ENCODE assay signal across 8 cellular contexts in genomic region chr21:40841524-40842196, GRCh38. TPM values are rescaled to one million over a fixed set of nuclear protein-coding genes. Genes with fewer than 3 reads are reported as not detected.
DNase-seq lines count a peak whose midpoint lies in the region; ATAC-seq and TF ChIP-seq lines count a peak whose summit lies in the region.

No MANE protein-coding gene starts in this region.

- DNase-seq in Daoy (ENCODE audit: low read depth) (peak; percentile 72), NCI-H2171 treated with DMSO at 0.1 percent for 48 hours (lab: John Stamatoyannopoulos, UW) (peak; percentile 84), nephron progenitor cell (peak; percentile 77), SHP77 treated with DMSO at 0.1 percent for 48 hours (lab: John Stamatoyannopoulos, UW) (no peak), GM10248 (ENCODE audit: extremely low spot score) (no peak), T1000 (lab: John Stamatoyannopoulos, UW) (no peak)

- no peaks in the 10 kb centered on the region for H3K4me1 ChIP-seq in ectodermal cell (ENCODE audit: control insufficient read depth, insufficient read depth, low read length)

- TF ChIP-seq CTCF in nephron progenitor cell (IDR thresholded peaks at IDR 0.05) (peak; percentile 62), GM10248 (IDR thresholded peaks at IDR 0.05; ENCODE audit: control extremely low read depth, extremely low read depth, low read depth, missing control alignments) (no peak)

- peak overlapping the region; percentile 38 for H3K4me3 ChIP-seq in ectodermal cell (ENCODE audit: insufficient read depth, low read depth, low read length)

- H3K27me3 Mint-ChIP-seq in nephron progenitor cell (ENCODE audit: low read depth, poor library complexity): peaks cover 70% of the 10 kb centered on the region

- H3K9me3 ChIP-seq in ectodermal cell (ENCODE audit: control insufficient read depth, low read length): no peaks in the 10 kb centered on the region

- no peaks in the 10 kb centered on the region for H3K9me3 Mint-ChIP-seq in nephron progenitor cell

- H3K36me3 Mint-ChIP-seq in nephron progenitor cell (ENCODE audit: low read depth): no peaks in the 10 kb centered on the region

- no peak overlapping the region for H3K27ac ChIP-seq in ectodermal cell (ENCODE audit: insufficient read depth, low read depth, low read length, poor library complexity, severe bottlenecking)

- no peaks in the 10 kb centered on the region for H3K36me3 ChIP-seq in ectodermal cell (ENCODE audit: control insufficient read depth, insufficient read depth, low read length)

- ATAC-seq in GM21723 (IDR thresholded peaks at IDR 0.05; ENCODE audit: unreplicated experiment): no peak

- H3K27ac Mint-ChIP-seq in nephron progenitor cell: no peak overlapping the region

- H3K27me3 ChIP-seq in ectodermal cell (ENCODE audit: control insufficient read depth, insufficient read depth, low read length, poor library complexity, severe bottlenecking): peaks cover 49% of the 10 kb centered on the region

- 1 to 2% methylated on average over 39 of the region's 39 CpGs for WGBS in ectodermal cell, 2 experiments

- POLR2A ChIA-PET in GM10248 (lab: Yijun Ruan, JAX): no interaction called here

- peak overlapping the region; percentile 88 for H3K4me3 Mint-ChIP-seq in nephron progenitor cell

- CTCF ChIA-PET in GM10248 (lab: Yijun Ruan, JAX): no interaction called here

- peaks cover 28% of the 10 kb centered on the region for H3K4me1 Mint-ChIP-seq in nephron progenitor cell

RNA-seq across cellular contexts. Expression of gene DSCAM, which starts 5.3 kb away (rescaled TPM):
- 0.63 and 1.4 TPM in 2 replicates for total RNA-seq in Daoy (2014; rRNA removed; shearing (Covaris generic))
- polyA plus RNA-seq in ectodermal cell (2013, experiment 1 of 4): not detected
- polyA plus RNA-seq in ectodermal cell (2013, experiment 2 of 4): not detected
- not detected for polyA plus RNA-seq in ectodermal cell (2013, experiment 3 of 4)
- 0.04 TPM for polyA plus RNA-seq in ectodermal cell (2013, experiment 4 of 4)

Comparison
In these comparisons a context has a peak if more than half of its experiments do, and no peak if none do; other contexts are left out.
1. DNase-seq: peak in Daoy (single experiment), NCI-H2171 treated with DMSO at 0.1 percent for 48 hours (single experiment) and nephron progenitor cell (single experiment); none in SHP77 treated with DMSO at 0.1 percent for 48 hours (single experiment), GM10248 (single experiment) and T1000 (single experiment).